Comparison of ENCODE assay signal across 8 cellular contexts in genomic region chr1:223683586-223684487, GRCh38. TPM values are rescaled to one million over a fixed set of nuclear protein-coding genes. Genes with fewer than 3 reads are reported as not detected.
A peak's percentile ranks its signal among the peaks of the same experiment; 100 is the strongest.
DNase-seq lines count a peak whose midpoint lies in the region; ATAC-seq and TF ChIP-seq lines count a peak whose summit lies in the region.

No MANE protein-coding gene starts in this region.

- H3K4me2 ChIP-seq in DOHH2 (ENCODE audit: low read length) = no peak overlapping the region
- no peak overlapping the region for H3K4me2 ChIP-seq in KMS-11
- H3K4me2 ChIP-seq in PC-9 = no peak overlapping the region

- CTCF ChIA-PET in PC-9 (lab: Charles Lee) = interaction anchor here (0.5 to 1.7 kb wide), 11 partner anchors 16 to 594 kb away, joined by 3 to 20 read pairs (median 4); partner anchors contain the start of gene CAPN8

- H2AFZ ChIP-seq in KMS-11 (ENCODE audit: low read depth) (no peak overlapping the region), PC-9 (no peak overlapping the region)

- no peak overlapping the region for H3K9ac ChIP-seq in KMS-11

- H3F3A ChIP-seq in DOHH2 (ENCODE audit: control insufficient read depth, insufficient read depth) = no peaks in the 10 kb centered on the region
- no peaks in the 10 kb centered on the region for H3F3A ChIP-seq in PC-9 (ENCODE audit: insufficient read depth, low read depth)

- DNase-seq in PC-9 (peak; percentile 58 to 76), heart right ventricle (peak in 1 of 2 donors; percentile 43), sciatic nerve (ENCODE audit: low spot score) (no peak), SKM-1 (lab: John Stamatoyannopoulos, UW; ENCODE audit: unreplicated experiment) (no peak)
- peak in 3 of 4 experiments; percentile 3 to 39 (median 34) for DNase-seq in activated naive CD4-positive, alpha-beta T cell (lab: John Stamatoyannopoulos, UW)

- WGBS in heart right ventricle, 2 donors = 63 to 64% methylated on average over 9 of the region's 9 CpGs

- no peaks in the 10 kb centered on the region for H3K36me3 ChIP-seq in DOHH2 (ENCODE audit: control insufficient read depth, low read length)
- H3K36me3 ChIP-seq in KMS-11 (ENCODE audit: insufficient read depth) = no peaks in the 10 kb centered on the region
- H3K36me3 ChIP-seq in PC-9 (ENCODE audit: low read depth) = no peaks in the 10 kb centered on the region
- no peaks in the 10 kb centered on the region for H3K36me3 ChIP-seq in heart right ventricle

- POLR2A ChIA-PET in PC-9 (lab: Charles Lee; ENCODE audit: unreplicated experiment) = interaction anchor here (0.7 kb wide), 1 partner anchor 1048 kb away, joined by 5 read pairs; no protein-coding TSS in a partner anchor

- H3K4me3 ChIP-seq in DOHH2 (ENCODE audit: low read length) = no peak overlapping the region
- H3K4me3 ChIP-seq in KMS-11 (IDR thresholded peaks at IDR 0.05; ENCODE audit: insufficient read depth, low read depth, low read length) = no peak overlapping the region
- no peak overlapping the region for H3K4me3 ChIP-seq in PC-9
- H3K4me3 ChIP-seq in heart right ventricle = no peak overlapping the region

- BruUV-seq in PC-9 (replicated peaks; lab: Mats Ljungman, UMichigan) = no TSS peak

- intact Hi-C loops in PC-9 (cut with micrococcal nuclease; ENCODE audit: unreplicated experiment) = loop anchor here (1.0 to 10.0 kb wide), 7 partner anchors 153 to 1219 kb away; no protein-coding TSS in a partner anchor
- intact Hi-C loops in heart right ventricle (cut with DNase I) = loop anchor here in 8 of 10 donors (1.0 to 10.0 kb wide), 6 partner anchors 507 to 552 kb away; no protein-coding TSS in a partner anchor
- intact Hi-C loops in sciatic nerve (cut with DNase I) = no loop called here

- no peaks in the 10 kb centered on the region for H3K79me2 ChIP-seq in DOHH2 (ENCODE audit: control insufficient read depth, low read length)
- no peaks in the 10 kb centered on the region for H3K79me2 ChIP-seq in KMS-11 (ENCODE audit: insufficient read depth, low read depth)
- no peaks in the 10 kb centered on the region for H3K79me2 ChIP-seq in PC-9 (ENCODE audit: low read depth)

- H3K27me3 ChIP-seq in DOHH2 (ENCODE audit: control insufficient read depth, low read length) (peaks cover 6% of the 10 kb centered on the region), KMS-11 (ENCODE audit: insufficient read depth, low read depth) (no peaks in the 10 kb centered on the region), PC-9 (ENCODE audit: insufficient read depth, low read depth) (no peaks in the 10 kb centered on the region), heart right ventricle (peaks cover 0 to 20% (median 8%) of the 10 kb centered on the region in 7 donors)

- H4K20me1 ChIP-seq in DOHH2 (ENCODE audit: control insufficient read depth, insufficient read depth, low read depth, low read length) (no peaks in the 10 kb centered on the region), KMS-11 (ENCODE audit: insufficient read depth) (no peaks in the 10 kb centered on the region), PC-9 (ENCODE audit: insufficient read depth) (no peaks in the 10 kb centered on the region)

- no peaks in the 10 kb centered on the region for H3K9me2 ChIP-seq in DOHH2 (replicated peaks; ENCODE audit: control insufficient read depth, low read length)
- H3K9me2 ChIP-seq in PC-9 (ENCODE audit: insufficient read depth) = no peaks in the 10 kb centered on the region

- H3K9me3 ChIP-seq in DOHH2 (ENCODE audit: control insufficient read depth, insufficient read depth, low read length) = no peaks in the 10 kb centered on the region
- H3K9me3 ChIP-seq in PC-9 (ENCODE audit: insufficient read depth, low read depth) = no peaks in the 10 kb centered on the region
- H3K9me3 ChIP-seq in heart right ventricle = no peaks in the 10 kb centered on the region

- TF ChIP-seq CTCF in DOHH2 (IDR thresholded peaks at IDR 0.05; ENCODE audit: low read depth, low read length, poor library complexity, severe bottlenecking) = peak; percentile 77
- TF ChIP-seq CTCF in KMS-11 (conservative IDR thresholded peaks at IDR 0.05; ENCODE audit: low read depth, low read length) = peak; percentile 87
- peak; percentile 90 for TF ChIP-seq CTCF in PC-9 (conservative IDR thresholded peaks at IDR 0.05)
- peak; percentile 33 to 69 (median 65) for TF ChIP-seq CTCF in heart right ventricle (IDR thresholded peaks at IDR 0.05)

- ATAC-seq in heart right ventricle (peak in 5 of 8 donors; percentile 37 to 60 (median 49)), sciatic nerve (peak; percentile 17), HG03196 (IDR thresholded peaks at IDR 0.05; ENCODE audit: unreplicated experiment) (no peak)

- no peak overlapping the region for H3K27ac ChIP-seq in DOHH2 (ENCODE audit: low read depth, low read length)
- no peak overlapping the region for H3K27ac ChIP-seq in KMS-11
- no peak overlapping the region for H3K27ac ChIP-seq in PC-9
- no peak overlapping the region for H3K27ac ChIP-seq in heart right ventricle

- H3K4me1 ChIP-seq in DOHH2 (ENCODE audit: control insufficient read depth, low read length) = no peaks in the 10 kb centered on the region
- H3K4me1 ChIP-seq in KMS-11 (ENCODE audit: low read depth, poor library complexity, severe bottlenecking) = peaks cover 2% of the 10 kb centered on the region
- H3K4me1 ChIP-seq in PC-9 (replicated peaks; ENCODE audit: insufficient read depth) = no peaks in the 10 kb centered on the region
- H3K4me1 ChIP-seq in heart right ventricle = no peaks in the 10 kb centered on the region

RNA-seq across cellular contexts. Expression of gene CAPN8, which starts 18.3 kb away (rescaled TPM):
- total RNA-seq in PC-9 (2021) (85.6 and 94.7 TPM in 2 replicates), heart right ventricle (not detected), sciatic nerve (not detected)
- under 1 TPM in 1 of 2 donors, not detected in 1; 0.10 TPM for polyA plus RNA-seq in heart right ventricle

RNA-seq across cellular contexts. Expression of gene CAPN2, which starts 28.5 kb away (rescaled TPM):
- 376 and 459 TPM in 2 replicates for total RNA-seq in PC-9 (2021)
- total RNA-seq in heart right ventricle = 100 to 1,000 TPM in 1 of 10 donors, 10 to 100 TPM in 9; 65.6 to 104 (median 77.6) TPM
- 100 to 1,000 TPM in 1 of 2 donors, 10 to 100 TPM in 1; 62.4 to 107 TPM for polyA plus RNA-seq in heart right ventricle
- total RNA-seq in sciatic nerve = 186 TPM

Comparison
In these comparisons a context has a peak if more than half of its experiments do, and no peak if none do; other contexts are left out.
1. DNase-seq: peak in PC-9 (2 of 2) and activated naive CD4-positive, alpha-beta T cell (3 of 4); none in sciatic nerve (single experiment) and SKM-1 (single experiment).
2. RNA of gene CAPN8, which starts 18.3 kb away (total RNA-seq): 85.6 to 94.7 TPM in PC-9; not detected in heart right ventricle and not detected in sciatic nerve (single experiment); every median in the first group is over 10 times any median in the second.
3. Peak in every context shown above with its lines, with median percentiles within 50 percentile points of each other: CTCF ChIP-seq.